Comparison of ENCODE assay signal across 8 cellular contexts in the genomic region with DNA sequence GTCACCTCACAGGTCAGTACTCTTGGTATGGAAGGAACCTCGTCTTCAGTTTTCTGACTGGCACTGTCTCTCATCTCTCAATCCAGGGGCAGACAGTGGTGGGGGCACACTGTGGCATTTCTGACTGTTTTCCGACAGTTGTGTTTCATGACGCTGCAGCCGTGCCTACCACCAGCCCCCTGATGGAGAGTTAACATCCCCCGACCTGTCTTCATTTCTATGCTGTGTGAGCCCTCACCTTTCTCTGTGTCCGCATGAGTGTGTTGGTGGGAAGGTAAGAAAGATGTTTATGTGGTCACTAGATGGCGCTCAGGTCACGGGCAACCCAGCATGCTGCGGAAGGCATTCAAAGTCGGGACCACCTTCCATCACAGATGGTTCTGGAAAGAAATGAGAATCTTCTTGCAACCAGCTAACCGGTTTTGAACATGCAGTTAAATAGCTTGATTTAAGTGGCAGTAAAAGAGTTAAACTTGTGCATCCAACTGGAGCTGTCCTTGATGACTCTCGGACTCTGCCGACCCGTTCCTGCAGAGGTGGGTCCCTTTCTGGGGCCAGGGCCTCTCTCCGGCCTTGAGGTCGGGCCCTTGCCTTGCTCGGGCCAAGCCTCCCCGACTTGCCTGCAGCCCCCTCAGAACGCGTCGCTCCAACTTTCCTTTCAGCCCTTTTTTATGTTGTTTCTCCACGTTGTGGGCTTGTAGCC.
DNase-seq lines count a peak whose midpoint lies in the region; ATAC-seq and TF ChIP-seq lines count a peak whose summit lies in the region.

No MANE protein-coding gene starts in this region.

- H3K4me2 ChIP-seq in GM23338: no peak overlapping the region

- H3K36me3 ChIP-seq in GM23338 (ENCODE audit: insufficient read depth) (peaks cover 5% of the 10 kb centered on the region), WERI-Rb-1 (no peaks in the 10 kb centered on the region)

- no peaks in the 10 kb centered on the region for H4K20me1 ChIP-seq in GM23338 (replicated peaks; ENCODE audit: insufficient read depth)

- no peak overlapping the region for H2AFZ ChIP-seq in GM23338

- no peak overlapping the region for H3K4me3 ChIP-seq in GM23338
- no peak overlapping the region for H3K4me3 ChIP-seq in WERI-Rb-1 (ENCODE audit: low read depth, low read length)

- ATAC-seq in GM23338 (peak; percentile 92), GM21723 (IDR thresholded peaks at IDR 0.05; ENCODE audit: unreplicated experiment) (no peak)

- no peaks in the 10 kb centered on the region for H3K79me2 ChIP-seq in GM23338 (replicated peaks; ENCODE audit: insufficient read depth)

- H3F3A ChIP-seq in GM23338 (replicated peaks; ENCODE audit: low read depth): no peaks in the 10 kb centered on the region

- H3K4me1 ChIP-seq in GM23338 (ENCODE audit: insufficient read depth): no peaks in the 10 kb centered on the region

- H3K4me3 Mint-ChIP-seq in GM23338 (no peak overlapping the region), chondrocyte (ENCODE audit: unreplicated experiment) (no peak overlapping the region)

- H3K27me3 ChIP-seq in GM23338 (ENCODE audit: insufficient read depth) (no peaks in the 10 kb centered on the region), WERI-Rb-1 (ENCODE audit: insufficient read depth, low read depth, severe bottlenecking) (no peaks in the 10 kb centered on the region)

- H3K27ac Mint-ChIP-seq in GM23338 (no peak overlapping the region), chondrocyte (ENCODE audit: unreplicated experiment) (no peak overlapping the region)

- peaks cover 5% of the 10 kb centered on the region for H3K9me3 ChIP-seq in WERI-Rb-1 (ENCODE audit: severe bottlenecking)

- no peak overlapping the region for H3K27ac ChIP-seq in GM23338 (ENCODE audit: low read depth)
- H3K27ac ChIP-seq in WERI-Rb-1: no peak overlapping the region

- H3K27me3 Mint-ChIP-seq in GM23338 (ENCODE audit: insufficient read depth, low read depth, poor library complexity): peaks cover 13% of the 10 kb centered on the region
- H3K27me3 Mint-ChIP-seq in chondrocyte (ENCODE audit: low read depth): no peaks in the 10 kb centered on the region

- peaks cover 3% of the 10 kb centered on the region; the same call in 2 of the 3 replicates for H3K4me1 Mint-ChIP-seq in GM23338
- H3K4me1 Mint-ChIP-seq in chondrocyte (ENCODE audit: low read depth): peaks cover 4% of the 10 kb centered on the region

- H3K36me3 Mint-ChIP-seq in GM23338 (ENCODE audit: low read depth) (peaks cover 31% of the 10 kb centered on the region), chondrocyte (ENCODE audit: low read depth) (peaks cover 7% of the 10 kb centered on the region)

- H3K9me2 ChIP-seq in GM23338 (ENCODE audit: insufficient read depth): no peaks in the 10 kb centered on the region

- in situ Hi-C loops in Caki2 (cut with HindIII; ENCODE audit: low pct_unique_long_range_greater_than_20kb, low sequenced_read_pairs): no loop called here

- H3K9me3 Mint-ChIP-seq in GM23338 (peaks cover 21% of the 10 kb centered on the region), chondrocyte (ENCODE audit: low read depth) (no peaks in the 10 kb centered on the region)

- peak; percentile 83 to 95 for TF ChIP-seq CTCF in GM23338 (conservative IDR thresholded peaks at IDR 0.05; ENCODE audit: low read depth in 2 of 2)
- peak; percentile 87 for TF ChIP-seq CTCF in WERI-Rb-1 (IDR thresholded peaks at IDR 0.05; ENCODE audit: low read depth, low read length)
- TF ChIP-seq CTCF in chondrocyte (IDR thresholded peaks at IDR 0.05): peak; percentile 91

- DNase-seq in Caki2 (ENCODE audit: low read depth): peak; percentile 41
- peak; percentile 87 for DNase-seq in GM23338 (ENCODE audit: low spot score)
- DNase-seq in NCI-H1930 (lab: John Stamatoyannopoulos, UW): peak; percentile 27 to 57
- peak; percentile 81 for DNase-seq in WERI-Rb-1
- DNase-seq in chondrocyte (ENCODE audit: low spot score): peak; percentile 38
- peak; percentile 91 for DNase-seq in left kidney (ENCODE audit: low read depth, low spot score)
- peak; percentile 46 for DNase-seq in stimulated activated CD4-positive, alpha-beta T cell treated with anti-CD3 and anti-CD28 coated beads, Interleukin-4, amount 100 ng/mL, for 24 hours

TF ChIP-seq in GM23338, 12 proteins besides CTCF, POLR2A, EP300 and RAD21:
- TF ChIP-seq ZNF114 (CRISPR knock-in tag; IDR thresholded peaks at IDR 0.05): no peak

Comparison
In these comparisons a context has a peak if more than half of its experiments do, and no peak if none do; other contexts are left out.
1. DNase-seq: peak in every context shown above with its lines; median percentile 91 in left kidney; 87 in GM23338; 81 in WERI-Rb-1; 46 in stimulated activated CD4-positive, alpha-beta T cell treated with anti-CD3 and anti-CD28 coated beads, Interleukin-4, amount 100 ng/mL, for 24 hours; 42 in NCI-H1930; 41 in Caki2; 38 in chondrocyte.